1 cellular context compared by ENCODE assay signal in genomic region chr6:110595112-110595511, GRCh38.
A peak's percentile ranks its signal among the peaks of the same experiment; 100 is the strongest.
TF ChIP-seq lines count a peak whose summit lies in the region.

No MANE protein-coding gene starts in this region.

TF ChIP-seq in K562, 482 proteins besides CTCF, POLR2A, EP300 and RAD21:
- TF ChIP-seq CEBPB (tag; IDR thresholded peaks at IDR 0.05), result 0 out of 2 replicates have a peak, but pooled peaks have one; percentile 21
- TF ChIP-seq GMEB1 (CRISPR knock-in tag; IDR thresholded peaks at IDR 0.05), result no peak
- TF ChIP-seq RBM14 (IDR thresholded peaks at IDR 0.05; ENCODE audit: borderline replicate concordance, insufficient read depth, low read depth, low read length), result no peak
- no peak for TF ChIP-seq ZNF780A (CRISPR knock-in tag; IDR thresholded peaks at IDR 0.05)
- TF ChIP-seq ZNF134 (CRISPR knock-in tag; conservative IDR thresholded peaks at IDR 0.05), result no peak
- TF ChIP-seq NBN (IDR thresholded peaks at IDR 0.05; ENCODE audit: low read depth), result no peak
- TF ChIP-seq CSDE1 (IDR thresholded peaks at IDR 0.05), result no peak
- peak; percentile 73 to 83; a peak in 2 of 4 replicates for TF ChIP-seq TRIM24 (IDR thresholded peaks at IDR 0.05)
- TF ChIP-seq ETV5 (CRISPR knock-in tag; IDR thresholded peaks at IDR 0.05; ENCODE audit: low read depth), result no peak
- peak; percentile 12; the same call in 1 of the 2 replicates for TF ChIP-seq CEBPG (CRISPR knock-in tag; IDR thresholded peaks at IDR 0.05)
- TF ChIP-seq CEBPG (tag; conservative IDR thresholded peaks at IDR 0.05 in 1 of 2, IDR thresholded peaks at IDR 0.05 in 1 of 2), result no peak
- TF ChIP-seq ZNF407 (IDR thresholded peaks at IDR 0.05; ENCODE audit: low read depth), result no peak
- no peak for TF ChIP-seq XRCC3 (IDR thresholded peaks at IDR 0.05)
- no peak for TF ChIP-seq KHSRP (IDR thresholded peaks at IDR 0.05)
- no peak for TF ChIP-seq ZBTB8A (IDR thresholded peaks at IDR 0.05; ENCODE audit: partially characterized antibody)
- TF ChIP-seq ZNF197 (CRISPR knock-in tag; IDR thresholded peaks at IDR 0.05; ENCODE audit: low read depth), result no peak
- no peak for TF ChIP-seq ILK (tag; IDR thresholded peaks at IDR 0.05; ENCODE audit: borderline replicate concordance, low read depth)
- no peak for TF ChIP-seq ZBTB5 (IDR thresholded peaks at IDR 0.05)
